Comparison of ENCODE assay signal across 1 cellular context in genomic region chr6:149860834-149861602, GRCh38.
TF ChIP-seq lines count a peak whose summit lies in the region.

No MANE protein-coding gene starts in this region.

TF ChIP-seq in HepG2, 621 proteins besides CTCF, POLR2A, EP300 and RAD21 (continued from another document):
- TF ChIP-seq ZNF362 (CRISPR knock-in tag; IDR thresholded peaks at IDR 0.05; ENCODE audit: borderline replicate concordance) (no peak; the same call in 1 of the 2 replicates), ZNF562 (CRISPR knock-in tag; IDR thresholded peaks at IDR 0.05; ENCODE audit: borderline replicate concordance) (no peak), THYN1 (CRISPR knock-in tag; IDR thresholded peaks at IDR 0.05; ENCODE audit: borderline replicate concordance, low read depth) (no peak), CREB3 (CRISPR knock-in tag; IDR thresholded peaks at IDR 0.05) (no peak), SRSF9 (IDR thresholded peaks at IDR 0.05; ENCODE audit: borderline replicate concordance, insufficient read depth, low read depth, low read length, poor library complexity, severe bottlenecking) (no peak), BRCA1 (CRISPR knock-in tag; IDR thresholded peaks at IDR 0.05) (no peak), DPF2 (CRISPR knock-in tag; IDR thresholded peaks at IDR 0.05; ENCODE audit: borderline replicate concordance, low read depth) (peak; percentile 85), SAP130 (CRISPR knock-in tag; IDR thresholded peaks at IDR 0.05; ENCODE audit: low read depth) (peak; percentile 95), HOXA9 (CRISPR knock-in tag; IDR thresholded peaks at IDR 0.05; ENCODE audit: borderline replicate concordance) (no peak), ZFP1 (CRISPR knock-in tag; IDR thresholded peaks at IDR 0.05) (peak; percentile 91), CAMTA2 (CRISPR knock-in tag; IDR thresholded peaks at IDR 0.05; ENCODE audit: borderline replicate concordance) (no peak), ZNF740 (CRISPR knock-in tag; IDR thresholded peaks at IDR 0.05) (no peak), ZNF354B (CRISPR knock-in tag; IDR thresholded peaks at IDR 0.05) (peak; percentile 97; the same call in 1 of the 2 replicates), SNAPC2 (CRISPR knock-in tag; IDR thresholded peaks at IDR 0.05) (peak; percentile 77; the same call in 1 of the 2 replicates), ZNF609 (CRISPR knock-in tag; IDR thresholded peaks at IDR 0.05; ENCODE audit: borderline replicate concordance) (peak; percentile 80; the same call in 1 of the 2 replicates), ZNF18 (CRISPR knock-in tag; IDR thresholded peaks at IDR 0.05; ENCODE audit: insufficient replicate concordance) (no peak), ATF2 (CRISPR knock-in tag; IDR thresholded peaks at IDR 0.05) (peak; percentile 57), HDAC6 (IDR thresholded peaks at IDR 0.05; ENCODE audit: low read depth, low read length) (no peak), NKX3-1 (CRISPR knock-in tag; IDR thresholded peaks at IDR 0.05) (no peak), THAP7 (CRISPR knock-in tag; IDR thresholded peaks at IDR 0.05) (no peak), BHLHE40 (IDR thresholded peaks at IDR 0.05; ENCODE audit: low read length) (peak; percentile 30; the same call in 1 of the 2 replicates), NR2C2 (CRISPR knock-in tag; IDR thresholded peaks at IDR 0.05; ENCODE audit: borderline replicate concordance) (no peak; the same call in 1 of the 2 replicates), ZNF484 (CRISPR knock-in tag; IDR thresholded peaks at IDR 0.05; ENCODE audit: borderline replicate concordance, low read depth) (no peak), RXRB (CRISPR knock-in tag; IDR thresholded peaks at IDR 0.05; ENCODE audit: borderline replicate concordance) (peak; percentile 97), REPIN1 (CRISPR knock-in tag; IDR thresholded peaks at IDR 0.05; ENCODE audit: borderline replicate concordance, low read depth) (peak; percentile 80; the same call in 1 of the 2 replicates), ZNF678 (CRISPR knock-in tag; IDR thresholded peaks at IDR 0.05) (no peak), ZNF800 (CRISPR knock-in tag; IDR thresholded peaks at IDR 0.05) (no peak; the same call in none of the 2 replicates)
TF ChIP-seq in HepG2: peak in this region for 245.
